In genomic region chr6:100464910-100465700, GRCh38 we compare ENCODE assay signal across 8 cellular contexts. TPM values are rescaled to one million over a fixed set of nuclear protein-coding genes. Genes with fewer than 3 reads are reported as not detected.
A peak's percentile ranks its signal among the peaks of the same experiment; 100 is the strongest.
DNase-seq lines count a peak whose midpoint lies in the region; ATAC-seq lines count a peak whose summit lies in the region.

SIM1 (minus strand) TSS chr6:100464921; CDS start chr6:100463468, 1,453 bp downstream.

- H3K27me3 ChIP-seq in H7 (ENCODE audit: control insufficient read depth, insufficient read depth, low read length): peaks cover 99% of the 10 kb centered on the region
- peaks cover 94 to 100% of the 10 kb centered on the region in 2 donors for H3K27me3 ChIP-seq in muscle layer of colon (ENCODE audit: control insufficient read depth in 1 of 2, insufficient read depth in 2 of 2, low read length in 2 of 2)

- H3K9me3 ChIP-seq in ES-I3 (ENCODE audit: control insufficient read depth, insufficient read depth, low read length): no peaks in the 10 kb centered on the region
- peaks cover 7% of the 10 kb centered on the region for H3K9me3 ChIP-seq in muscle layer of colon (ENCODE audit: low read length)

- DNase-seq in H7 (peak; percentile 99), NCI-H748 treated with DMSO at 0.1 percent for 48 hours (lab: John Stamatoyannopoulos, UW) (peak; percentile 77)
- DNase-seq in effector memory CD8-positive, alpha-beta T cell: no peak

- H3K4me3 Mint-ChIP-seq in effector memory CD8-positive, alpha-beta T cell: peak within 1 kb of the TSS; percentile 31 to 41

- H3K27ac Mint-ChIP-seq in effector memory CD8-positive, alpha-beta T cell: no peak within 1 kb of the TSS

- no peaks in the 10 kb centered on the region for H3K9me3 Mint-ChIP-seq in effector memory CD8-positive, alpha-beta T cell

- no peak within 1 kb of the TSS for H3K27ac ChIP-seq in muscle layer of colon (ENCODE audit: low read depth, low read length)

- no peak for ATAC-seq in effector memory CD8-positive, alpha-beta T cell (replicated peaks)
- ATAC-seq in HG02973 (IDR thresholded peaks at IDR 0.05; ENCODE audit: unreplicated experiment) (no peak), GM18909 (IDR thresholded peaks at IDR 0.05; ENCODE audit: poor library complexity, unreplicated experiment) (no peak), HG03097 (IDR thresholded peaks at IDR 0.05; ENCODE audit: low FRiP score, unreplicated experiment) (no peak)

- H3K4me3 ChIP-seq in H7 (ENCODE audit: insufficient read depth, low read depth, low read length) (peak within 1 kb of the TSS; percentile 36), muscle layer of colon (ENCODE audit: low read depth in 1 of 2, low read length in 2 of 2) (peak within 1 kb of the TSS; percentile 16 to 18)

- H3K36me3 ChIP-seq in ES-I3 (ENCODE audit: insufficient read depth, low read length) (no peaks in the 10 kb centered on the region), H7 (replicated peaks; ENCODE audit: control insufficient read depth, insufficient read depth, low read length) (no peaks in the 10 kb centered on the region), muscle layer of colon (ENCODE audit: insufficient read depth, low read length) (no peaks in the 10 kb centered on the region)

- H3K9ac ChIP-seq in ES-I3 (ENCODE audit: low read depth, low read length) (peak within 1 kb of the TSS; percentile 63; the same call in 1 of the 2 replicates), muscle layer of colon (ENCODE audit: low read length) (no peak within 1 kb of the TSS)

- H3K27me3 Mint-ChIP-seq in effector memory CD8-positive, alpha-beta T cell: peaks cover 0 to 85% of the 10 kb centered on the region in 2 donors

- H3K4me1 Mint-ChIP-seq in effector memory CD8-positive, alpha-beta T cell (ENCODE audit: low read depth in 2 of 2): peaks cover 16 to 19% of the 10 kb centered on the region in 2 donors

- H3K36me3 Mint-ChIP-seq in effector memory CD8-positive, alpha-beta T cell (ENCODE audit: insufficient read depth): peaks cover 15% of the 10 kb centered on the region

- H3K4me1 ChIP-seq in ES-I3 (ENCODE audit: insufficient read depth, low read length) (peaks cover 24% of the 10 kb centered on the region), muscle layer of colon (ENCODE audit: insufficient read depth, low read length) (peaks cover 11% of the 10 kb centered on the region)

RNA-seq across cellular contexts. Expression of gene SIM1, which starts in this region (rescaled TPM):
- total RNA-seq in H7 (2014; rRNA removed; shearing (Covaris generic)): 0.03 TPM in 1 of 2 replicates, not detected in the other

Comparison
In these comparisons a context has a peak if more than half of its experiments do, and no peak if none do; other contexts are left out.
1. Peak in DNase-seq and H3K4me3 ChIP-seq in H7; RNA of the gene not detected or under 1 TPM.